ENCODE assay signal across 8 cellular contexts in genomic region chr6:33316603-33317417, GRCh38. TPM values are rescaled to one million over a fixed set of nuclear protein-coding genes. Genes with fewer than 3 reads are reported as not detected.
A peak's percentile ranks its signal among the peaks of the same experiment; 100 is the strongest.
DNase-seq lines count a peak whose midpoint lies in the region; ATAC-seq and TF ChIP-seq lines count a peak whose summit lies in the region.

No MANE protein-coding gene starts in this region.

- peaks cover 0 to 44% (median 18%) of the 10 kb centered on the region in 3 donors for H3K36me3 Mint-ChIP-seq in naive thymus-derived CD8-positive, alpha-beta T cell

- peaks cover 32 to 88% (median 82%) of the 10 kb centered on the region in 4 donors for H3K4me1 Mint-ChIP-seq in naive thymus-derived CD8-positive, alpha-beta T cell

- no peak for ATAC-seq in naive thymus-derived CD8-positive, alpha-beta T cell
- ATAC-seq in GM18867 (IDR thresholded peaks at IDR 0.05; ENCODE audit: unreplicated experiment) = no peak
- ATAC-seq in GM21526 (IDR thresholded peaks at IDR 0.05; ENCODE audit: low FRiP score, unreplicated experiment) = no peak

- H3K27me3 ChIP-seq in BE2C = no peaks in the 10 kb centered on the region

- H3K27ac Mint-ChIP-seq in naive thymus-derived CD8-positive, alpha-beta T cell = peak overlapping the region; percentile 83 to 100 (median 96)

- H3K4me3 Mint-ChIP-seq in naive thymus-derived CD8-positive, alpha-beta T cell = peak overlapping the region in 9 of 10 donors; percentile 67 to 100 (median 76)

- POLR2A ChIA-PET in naive thymus-derived CD8-positive, alpha-beta T cell (lab: Charles Lee) = interaction anchor here (0.8 to 5.3 kb wide), 18 partner anchors 10 to 472 kb away, joined by 3 to 141 read pairs (median 10); partner anchors contain the start of genes B3GALT4, PFDN6, RGL2 and RPS18

- no peak for TF ChIP-seq CTCF in BE2C (IDR thresholded peaks at IDR 0.05; ENCODE audit: low read depth, low read length)

- no peaks in the 10 kb centered on the region for H3K27me3 Mint-ChIP-seq in naive thymus-derived CD8-positive, alpha-beta T cell

- H3K27ac ChIP-seq in cingulate gyrus (ENCODE audit: low read depth, low read length) = peak overlapping the region; percentile 76

- peaks cover 30% of the 10 kb centered on the region for H3K36me3 ChIP-seq in BE2C

- no peaks in the 10 kb centered on the region for H3K9me3 Mint-ChIP-seq in naive thymus-derived CD8-positive, alpha-beta T cell

- no peaks in the 10 kb centered on the region for H3K9me3 ChIP-seq in BE2C

- H3K4me3 ChIP-seq in BE2C (ENCODE audit: low read depth, low read length) = peak overlapping the region; percentile 36

- DNase-seq in BE2C (no peak), NAMALWA (ENCODE audit: low spot score) (peak; percentile 44), T-helper 9 cell (no peak), UCSD-AML1 (lab: John Stamatoyannopoulos, UW; ENCODE audit: unreplicated experiment) (no peak)
- DNase-seq in naive thymus-derived CD8-positive, alpha-beta T cell = peak in 1 of 10 donors; percentile 63

- H3K4me1 ChIP-seq in BE2C = peaks cover 3% of the 10 kb centered on the region; the same call in 1 of the 2 replicates

RNA-seq across cellular contexts. Expression of gene ZBTB22, which starts 0.7 kb away (rescaled TPM):
- 20.3 TPM for polyA plus RNA-seq in BE2C (2012; ENCODE audit: insufficient read depth, insufficient read length, low read depth)
- total RNA-seq in naive thymus-derived CD8-positive, alpha-beta T cell = 10 to 100 TPM; 29.7 to 33.6 TPM
- 10 to 100 TPM; 10.4 to 13.4 (median 10.7) TPM for polyA plus RNA-seq in naive thymus-derived CD8-positive, alpha-beta T cell

RNA-seq across cellular contexts. Expression of gene TAPBP, which starts 2.9 kb away (rescaled TPM):
- 8.3 TPM for polyA plus RNA-seq in BE2C (2012; ENCODE audit: insufficient read depth, insufficient read length, low read depth)
- 100 to 1,000 TPM; 212 to 215 TPM for total RNA-seq in naive thymus-derived CD8-positive, alpha-beta T cell
- 100 to 1,000 TPM; 259 to 372 (median 327) TPM for polyA plus RNA-seq in naive thymus-derived CD8-positive, alpha-beta T cell

RNA-seq across cellular contexts. Expression of gene DAXX, which starts 5.9 kb away (rescaled TPM):
- 96.9 TPM for polyA plus RNA-seq in BE2C (2012; ENCODE audit: insufficient read depth, insufficient read length, low read depth)
- total RNA-seq in naive thymus-derived CD8-positive, alpha-beta T cell = 10 to 100 TPM; 88.0 to 88.1 TPM
- 100 to 1,000 TPM in 1 of 3 donors, 10 to 100 TPM in 2; 77.5 to 132 (median 86.5) TPM for polyA plus RNA-seq in naive thymus-derived CD8-positive, alpha-beta T cell

RNA-seq across cellular contexts. Expression of gene RGL2, which starts 18.1 kb away (rescaled TPM):
- 67.6 TPM for polyA plus RNA-seq in BE2C (2012; ENCODE audit: insufficient read depth, insufficient read length, low read depth)
- total RNA-seq in naive thymus-derived CD8-positive, alpha-beta T cell = 10 to 100 TPM; 60.3 to 66.4 TPM
- polyA plus RNA-seq in naive thymus-derived CD8-positive, alpha-beta T cell = 1 to 10 TPM; 5.3 to 9.9 (median 7.0) TPM

RNA-seq across cellular contexts. Expression of gene PFDN6, which starts 27.4 kb away (rescaled TPM):
- polyA plus RNA-seq in BE2C (2012; ENCODE audit: insufficient read depth, insufficient read length, low read depth) = 110 TPM
- 10 to 100 TPM; 30.4 to 36.6 TPM for total RNA-seq in naive thymus-derived CD8-positive, alpha-beta T cell
- polyA plus RNA-seq in naive thymus-derived CD8-positive, alpha-beta T cell = 10 to 100 TPM; 33.4 to 38.2 (median 35.5) TPM
